In the genomic region with DNA sequence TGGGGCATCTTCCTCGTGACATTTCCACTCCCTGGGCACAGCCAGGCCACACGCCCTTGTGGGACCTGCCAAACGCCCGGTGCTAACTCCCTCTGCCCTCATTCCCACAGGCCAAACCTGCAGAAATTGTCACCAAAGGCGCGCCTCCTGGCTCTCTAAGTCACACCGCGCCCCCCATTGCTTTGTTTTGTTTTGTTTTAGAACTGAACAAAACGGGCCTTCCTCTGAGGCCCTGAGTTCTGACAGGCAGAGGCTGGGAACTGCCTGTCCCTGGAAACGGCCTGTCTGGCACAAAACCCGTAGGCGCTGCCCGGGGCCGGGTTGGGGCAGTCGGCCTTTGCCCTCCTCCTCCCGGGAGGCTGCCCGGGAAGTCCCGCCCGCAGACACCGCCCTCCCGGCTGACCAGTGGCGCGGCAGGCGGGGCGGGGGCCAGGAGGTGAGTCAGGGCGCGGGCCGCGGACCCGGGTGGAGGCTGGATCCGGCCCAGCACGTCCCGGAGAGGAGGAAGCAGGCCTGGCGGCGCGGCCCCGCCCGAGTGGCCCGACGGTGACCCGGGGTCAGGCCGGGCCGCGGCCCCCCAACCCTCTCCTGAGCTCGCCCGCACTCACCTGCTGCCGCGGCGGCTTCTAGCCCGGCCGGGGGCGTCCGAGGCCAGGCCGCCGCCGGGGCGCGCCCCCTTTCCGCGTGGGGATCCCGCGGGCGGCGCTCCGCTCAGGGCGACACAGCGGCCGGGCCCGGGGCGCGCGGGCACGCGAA, we compare ENCODE assay signal across 8 cellular contexts. TPM values are rescaled to one million over a fixed set of nuclear protein-coding genes. Genes with fewer than 3 reads are reported as not detected.
A peak's percentile ranks its signal among the peaks of the same experiment; 100 is the strongest.
DNase-seq lines count a peak whose midpoint lies in the region; ATAC-seq, FAIRE-seq and TF ChIP-seq lines count a peak whose summit lies in the region.

No MANE protein-coding gene starts in this region.

- H3K27ac Mint-ChIP-seq in astrocyte (ENCODE audit: unreplicated experiment): peak overlapping the region; percentile 54

- peak; percentile 26 for ATAC-seq in GM18907 (IDR thresholded peaks at IDR 0.05; ENCODE audit: unreplicated experiment)
- ATAC-seq in HG03175 (IDR thresholded peaks at IDR 0.05; ENCODE audit: unreplicated experiment): peak; percentile 25

- H3K27me3 ChIP-seq in astrocyte (ENCODE audit: insufficient read depth, low read length) (no peaks in the 10 kb centered on the region), left ventricle myocardium inferior (ENCODE audit: low read depth) (no peaks in the 10 kb centered on the region), trophoblast cell (ENCODE audit: insufficient read depth, low read length) (no peaks in the 10 kb centered on the region)

- TF ChIP-seq CTCF in astrocyte (IDR thresholded peaks at IDR 0.05; ENCODE audit: insufficient read depth, low read depth, low read length) (no peak), left ventricle myocardium inferior (IDR thresholded peaks at IDR 0.05; ENCODE audit: borderline replicate concordance) (no peak)

- H3K14ac ChIP-seq in trophoblast cell (ENCODE audit: low read length): peak overlapping the region; percentile 82

- peaks cover 1% of the 10 kb centered on the region for H3K27me3 Mint-ChIP-seq in astrocyte (ENCODE audit: low read depth, unreplicated experiment)

- H3K9ac ChIP-seq in astrocyte (ENCODE audit: low read length): peak overlapping the region; percentile 79
- peak overlapping the region; percentile 89 for H3K9ac ChIP-seq in trophoblast cell (ENCODE audit: low read length)

- H3K4me2 ChIP-seq in astrocyte (ENCODE audit: low read length): peak overlapping the region; percentile 95
- peak overlapping the region; percentile 96 for H3K4me2 ChIP-seq in trophoblast cell (ENCODE audit: low read length)

- peak overlapping the region; percentile 49 for H3K4ac ChIP-seq in trophoblast cell (ENCODE audit: low read depth, low read length)

- peak overlapping the region; percentile 94 for H4K8ac ChIP-seq in trophoblast cell (ENCODE audit: low read depth, low read length)

- H3K79me2 ChIP-seq in astrocyte (ENCODE audit: insufficient read depth, low read length) (peaks cover 17% of the 10 kb centered on the region), trophoblast cell (ENCODE audit: control insufficient read depth, insufficient read depth, low read length, poor library complexity) (peaks cover 9% of the 10 kb centered on the region)

- peak overlapping the region; percentile 87 for H3K18ac ChIP-seq in trophoblast cell (ENCODE audit: low read length)

- H3K36me3 ChIP-seq in astrocyte (ENCODE audit: insufficient read depth, low read length): peaks cover 2% of the 10 kb centered on the region
- peaks cover 28% of the 10 kb centered on the region for H3K36me3 ChIP-seq in left ventricle myocardium inferior
- H3K36me3 ChIP-seq in trophoblast cell (ENCODE audit: control insufficient read depth in 1 of 2, insufficient read depth in 2 of 2, low read length in 2 of 2): peaks cover 26% of the 10 kb centered on the region in 2 experiments

- H3K79me1 ChIP-seq in trophoblast cell (ENCODE audit: low read length): peaks cover 14% of the 10 kb centered on the region

- peak overlapping the region; percentile 35 for H2AK5ac ChIP-seq in trophoblast cell (ENCODE audit: low read length)

- H3K36me3 Mint-ChIP-seq in astrocyte (ENCODE audit: low read depth, unreplicated experiment): peaks cover 2% of the 10 kb centered on the region

- peaks cover 2% of the 10 kb centered on the region for H3K4me1 Mint-ChIP-seq in astrocyte (ENCODE audit: low read depth, unreplicated experiment)

- peak overlapping the region; percentile 97 for H4K91ac ChIP-seq in trophoblast cell (ENCODE audit: low read depth, low read length)

- H3K4me1 ChIP-seq in astrocyte (ENCODE audit: insufficient read depth, low read length): peaks cover 18% of the 10 kb centered on the region
- H3K4me1 ChIP-seq in left ventricle myocardium inferior: peaks cover 52% of the 10 kb centered on the region
- H3K4me1 ChIP-seq in trophoblast cell (ENCODE audit: control insufficient read depth in 1 of 2, insufficient read depth in 2 of 2, low read length in 2 of 2): peaks cover 16 to 23% of the 10 kb centered on the region in 2 experiments

- intact Hi-C loops in left ventricle myocardium inferior (cut with micrococcal nuclease): no loop called here

- peak overlapping the region; percentile 65 for H4K12ac ChIP-seq in trophoblast cell (ENCODE audit: low read depth, low read length)

- peak overlapping the region; percentile 87 for H3K4me3 Mint-ChIP-seq in astrocyte (ENCODE audit: unreplicated experiment)

- H2BK120ac ChIP-seq in trophoblast cell (ENCODE audit: insufficient read depth, low read length, poor library complexity): peak overlapping the region; percentile 70

- peak overlapping the region; percentile 71 for H2AFZ ChIP-seq in astrocyte (ENCODE audit: low read depth, low read length)
- peak overlapping the region; percentile 87 for H2AFZ ChIP-seq in trophoblast cell (ENCODE audit: insufficient read depth, low read length, poor library complexity)

- H3K9me3 Mint-ChIP-seq in astrocyte (ENCODE audit: unreplicated experiment): no peaks in the 10 kb centered on the region

- no peak for FAIRE-seq in astrocyte (lab: Jason Lieb, UNC)

- H3K27ac ChIP-seq in astrocyte (ENCODE audit: low read depth, low read length) (peak overlapping the region; percentile 64), left ventricle myocardium inferior (replicated peaks) (peak overlapping the region; percentile 100), trophoblast cell (ENCODE audit: low read depth, low read length) (peak overlapping the region; percentile 90)

- no CpG with 5 or more reads among the region's 74 CpGs for WGBS in trophoblast cell (ENCODE audit: extremely low coverage, insufficient coverage, insufficient read length)

- no peak overlapping the region for H3K23ac ChIP-seq in trophoblast cell (ENCODE audit: low read length)

- no peaks in the 10 kb centered on the region for H4K20me1 ChIP-seq in astrocyte (ENCODE audit: insufficient read depth, low read length)

- DNase-seq in AG20443 (ENCODE audit: low spot score): peak; percentile 99
- DNase-seq in SKM-1 (lab: John Stamatoyannopoulos, UW; ENCODE audit: unreplicated experiment): peak; percentile 52
- peak; percentile 32 for DNase-seq in astrocyte (ENCODE audit: low read depth)
- peak; percentile 95 for DNase-seq in left ventricle myocardium inferior
- DNase-seq in trophoblast cell: peak; percentile 97 to 98
- DNase-seq in Kasumi-1 (lab: John Stamatoyannopoulos, UW): no peak

- H2BK12ac ChIP-seq in trophoblast cell (ENCODE audit: low read length): peak overlapping the region; percentile 63

- peak overlapping the region; percentile 83 for H2BK5ac ChIP-seq in trophoblast cell (ENCODE audit: low read depth, low read length, poor library complexity)

- H3K9me3 ChIP-seq in astrocyte (ENCODE audit: insufficient read depth, low read depth, low read length): no peaks in the 10 kb centered on the region
- H3K9me3 ChIP-seq in left ventricle myocardium inferior (replicated peaks): no peaks in the 10 kb centered on the region
- no peaks in the 10 kb centered on the region for H3K9me3 ChIP-seq in trophoblast cell (ENCODE audit: insufficient read depth, low read depth, low read length)

- H3K4me3 ChIP-seq in astrocyte (ENCODE audit: insufficient read depth, low read depth, low read length) (peak overlapping the region; percentile 76), left ventricle myocardium inferior (peak overlapping the region; percentile 79), trophoblast cell (ENCODE audit: low read depth, low read length) (peak overlapping the region; percentile 84)

RNA-seq across cellular contexts. Expression of a gene that starts 0.5 kb away (rescaled TPM):
- total RNA-seq in astrocyte (46.5 and 51.0 TPM in 2 replicates), left ventricle myocardium inferior (116 TPM)
- polyA plus RNA-seq in trophoblast cell (2013): 40.8 and 42.4 TPM in 2 replicates

RNA-seq across cellular contexts. Expression of a gene that starts 38.6 kb away (rescaled TPM):
- 12.8 and 12.9 TPM in 2 replicates for total RNA-seq in astrocyte
- total RNA-seq in left ventricle myocardium inferior: 10.0 TPM
- polyA plus RNA-seq in trophoblast cell (2013): 12.4 and 13.7 TPM in 2 replicates

RNA-seq across cellular contexts. Expression of a gene that starts 49.6 kb away (rescaled TPM):
- total RNA-seq in astrocyte: 49.8 and 59.8 TPM in 2 replicates
- 28.9 TPM for total RNA-seq in left ventricle myocardium inferior
- polyA plus RNA-seq in trophoblast cell (2013): 21.0 and 21.1 TPM in 2 replicates

RNA-seq across cellular contexts. Expression of a gene that starts 54.6 kb away (rescaled TPM):
- total RNA-seq in astrocyte: 45.6 and 48.0 TPM in 2 replicates
- total RNA-seq in left ventricle myocardium inferior: 18.7 TPM
- polyA plus RNA-seq in trophoblast cell (2013): 26.0 and 27.0 TPM in 2 replicates

Comparison
In these comparisons a context has a peak if more than half of its experiments do, and no peak if none do; other contexts are left out.
1. DNase-seq: peak in AG20443 (single experiment), SKM-1 (single experiment), astrocyte (single experiment), left ventricle myocardium inferior (single experiment) and trophoblast cell (2 of 2); none in Kasumi-1 (0 of 2).
2. Peak in every context shown above with its lines, with median percentiles within 50 percentile points of each other: H3K27ac ChIP-seq and H3K4me3 ChIP-seq.